In genomic region chr2:108613261-108614042, GRCh38 we compare ENCODE assay signal across 8 cellular contexts.
A peak's percentile ranks its signal among the peaks of the same experiment; 100 is the strongest.
DNase-seq lines count a peak whose midpoint lies in the region; ATAC-seq and TF ChIP-seq lines count a peak whose summit lies in the region.

No MANE protein-coding gene starts in this region.

- no peaks in the 10 kb centered on the region for H4K20me1 ChIP-seq in Loucy (ENCODE audit: insufficient read depth, low read length, poor library complexity, severe bottlenecking)

- H3K27me3 ChIP-seq in Loucy (ENCODE audit: insufficient read depth, low read length, poor library complexity, severe bottlenecking), result no peaks in the 10 kb centered on the region
- no peaks in the 10 kb centered on the region for H3K27me3 ChIP-seq in naive thymus-derived CD4-positive, alpha-beta T cell (ENCODE audit: control insufficient read depth in 2 of 2, insufficient read depth in 2 of 2, low read length in 2 of 2)

- H3K4me1 Mint-ChIP-seq in CD14-positive monocyte, result peaks cover 48% of the 10 kb centered on the region
- H3K4me1 Mint-ChIP-seq in dendritic cell treated with granulocyte-macrophage colony-stimulating factor and Interleukin-4, amounts not matched to agents 40 ng/mL and 50 ng/mL, for 4 days (ENCODE audit: low read depth), result peaks cover 91% of the 10 kb centered on the region
- H3K4me1 Mint-ChIP-seq in naive thymus-derived CD4-positive, alpha-beta T cell, result peaks cover 56 to 85% (median 76%) of the 10 kb centered on the region in 7 donors

- POLR2A ChIA-PET in naive thymus-derived CD4-positive, alpha-beta T cell (lab: Charles Lee), result interaction anchor here (0.9 to 3.7 kb wide), 5 partner anchors 7 to 23 kb away, joined by 3 to 13 read pairs (median 4); no protein-coding TSS in a partner anchor

- intact Hi-C loops in CD14-positive monocyte (cut with micrococcal nuclease), result no loop called here
- intact Hi-C loops in dendritic cell treated with granulocyte-macrophage colony-stimulating factor and Interleukin-4, amounts not matched to agents 40 ng/mL and 50 ng/mL, for 4 days (cut with micrococcal nuclease), result no loop called here
- intact Hi-C loops in naive thymus-derived CD4-positive, alpha-beta T cell (cut with micrococcal nuclease), result loop anchor here in 1 of 2 donors (2.0 kb wide), 1 partner anchor 13 kb away; no protein-coding TSS in a partner anchor

- H2AFZ ChIP-seq in Loucy (ENCODE audit: low read length), result no peak overlapping the region

- no peak overlapping the region for H3K4me2 ChIP-seq in Loucy (ENCODE audit: low read depth, low read length, poor library complexity, severe bottlenecking)

- no peaks in the 10 kb centered on the region for H3K9me2 ChIP-seq in Loucy (replicated peaks; ENCODE audit: low read depth, low read length)

- H3F3A ChIP-seq in Loucy (ENCODE audit: low read depth), result peaks cover 7% of the 10 kb centered on the region

- no peak for DNase-seq in CD14-positive monocyte (ENCODE audit: low spot score)
- DNase-seq in naive thymus-derived CD4-positive, alpha-beta T cell, result no peak
- DNase-seq in A172 (ENCODE audit: low spot score), result no peak
- no peak for DNase-seq in inferior parietal cortex (ENCODE audit: extremely low spot score)

- H3K9me3 ChIP-seq in Loucy (ENCODE audit: insufficient read depth, low read depth, low read length), result no peaks in the 10 kb centered on the region
- H3K9me3 ChIP-seq in naive thymus-derived CD4-positive, alpha-beta T cell (ENCODE audit: control insufficient read depth in 2 of 3, low read length in 3 of 3), result no peaks in the 10 kb centered on the region

- peak overlapping the region; percentile 35 for H3K27ac ChIP-seq in naive thymus-derived CD4-positive, alpha-beta T cell (ENCODE audit: low read depth, low read length)

- H3K36me3 ChIP-seq in Loucy (ENCODE audit: insufficient read depth, low read length), result no peaks in the 10 kb centered on the region
- no peaks in the 10 kb centered on the region for H3K36me3 ChIP-seq in naive thymus-derived CD4-positive, alpha-beta T cell (ENCODE audit: control insufficient read depth in 2 of 3, insufficient read depth in 3 of 3, low read length in 3 of 3)

- H3K4me3 ChIP-seq in Loucy (ENCODE audit: low read length, poor library complexity, severe bottlenecking), result no peak overlapping the region
- no peak overlapping the region for H3K4me3 ChIP-seq in naive thymus-derived CD4-positive, alpha-beta T cell (ENCODE audit: low read length)

- TF ChIP-seq CTCF in CD14-positive monocyte (IDR thresholded peaks at IDR 0.05) (no peak), Loucy (conservative IDR thresholded peaks at IDR 0.05; ENCODE audit: low read length) (no peak)

- H3K36me3 Mint-ChIP-seq in CD14-positive monocyte, result peaks cover 54 to 55% of the 10 kb centered on the region in 2 donors
- H3K36me3 Mint-ChIP-seq in dendritic cell treated with granulocyte-macrophage colony-stimulating factor and Interleukin-4, amounts not matched to agents 40 ng/mL and 50 ng/mL, for 4 days (ENCODE audit: low read depth), result peaks cover 86% of the 10 kb centered on the region
- peaks cover 0 to 6% (median 0%) of the 10 kb centered on the region in 5 donors for H3K36me3 Mint-ChIP-seq in naive thymus-derived CD4-positive, alpha-beta T cell

- no peaks in the 10 kb centered on the region for H3K9me3 Mint-ChIP-seq in CD14-positive monocyte
- H3K9me3 Mint-ChIP-seq in dendritic cell treated with granulocyte-macrophage colony-stimulating factor and Interleukin-4, amounts not matched to agents 40 ng/mL and 50 ng/mL, for 4 days, result no peaks in the 10 kb centered on the region
- no peaks in the 10 kb centered on the region for H3K9me3 Mint-ChIP-seq in naive thymus-derived CD4-positive, alpha-beta T cell

- H3K27ac Mint-ChIP-seq in CD14-positive monocyte, result peak overlapping the region in 6 of 7 donors; percentile 54 to 90 (median 80)
- H3K27ac Mint-ChIP-seq in dendritic cell treated with granulocyte-macrophage colony-stimulating factor and Interleukin-4, amounts not matched to agents 40 ng/mL and 50 ng/mL, for 4 days, result peak overlapping the region; percentile 52
- H3K27ac Mint-ChIP-seq in naive thymus-derived CD4-positive, alpha-beta T cell, result peak overlapping the region in 8 of 9 donors; percentile 58 to 97 (median 75)

- ATAC-seq in naive thymus-derived CD4-positive, alpha-beta T cell, result no peak
- ATAC-seq in GM18907 (IDR thresholded peaks at IDR 0.05; ENCODE audit: unreplicated experiment) (no peak), GM18519 (IDR thresholded peaks at IDR 0.05; ENCODE audit: low FRiP score, unreplicated experiment) (no peak)

- no peaks in the 10 kb centered on the region for H3K27me3 Mint-ChIP-seq in CD14-positive monocyte (ENCODE audit: low read depth in 3 of 3)
- H3K27me3 Mint-ChIP-seq in dendritic cell treated with granulocyte-macrophage colony-stimulating factor and Interleukin-4, amounts not matched to agents 40 ng/mL and 50 ng/mL, for 4 days, result no peaks in the 10 kb centered on the region
- no peaks in the 10 kb centered on the region for H3K27me3 Mint-ChIP-seq in naive thymus-derived CD4-positive, alpha-beta T cell

- peaks cover 92% of the 10 kb centered on the region for H3K79me2 ChIP-seq in Loucy (ENCODE audit: insufficient read depth, low read length)

- H3K4me1 ChIP-seq in Loucy (ENCODE audit: insufficient read depth, low read length, poor library complexity, severe bottlenecking), result peaks cover 69% of the 10 kb centered on the region
- H3K4me1 ChIP-seq in naive thymus-derived CD4-positive, alpha-beta T cell (ENCODE audit: control insufficient read depth in 2 of 2, insufficient read depth in 2 of 2, low read length in 2 of 2), result peaks cover 22 to 59% of the 10 kb centered on the region in 2 donors

- CTCF ChIA-PET in naive thymus-derived CD4-positive, alpha-beta T cell (lab: Charles Lee), result interaction anchor here (10.2 kb wide), 1 partner anchor 23 kb away, joined by 136 read pairs; no protein-coding TSS in a partner anchor

- no peak overlapping the region for H3K4me3 Mint-ChIP-seq in CD14-positive monocyte
- no peak overlapping the region for H3K4me3 Mint-ChIP-seq in dendritic cell treated with granulocyte-macrophage colony-stimulating factor and Interleukin-4, amounts not matched to agents 40 ng/mL and 50 ng/mL, for 4 days
- H3K4me3 Mint-ChIP-seq in naive thymus-derived CD4-positive, alpha-beta T cell, result peak overlapping the region in 7 of 10 donors; percentile 12 to 63 (median 35)

- H3K9ac ChIP-seq in Loucy (ENCODE audit: low read depth, low read length, poor library complexity, severe bottlenecking), result peak overlapping the region; percentile 35

Comparison
In these comparisons a context has a peak if more than half of its experiments do, and no peak if none do; other contexts are left out.
1. H3K4me3 Mint-ChIP-seq: peak in naive thymus-derived CD4-positive, alpha-beta T cell (7 of 10); none in CD14-positive monocyte (0 of 2) and dendritic cell treated with granulocyte-macrophage colony-stimulating factor and Interleukin-4, amounts not matched to agents 40 ng/mL and 50 ng/mL, for 4 days (single experiment).
2. Peak in every context shown above with its lines, with median percentiles within 50 percentile points of each other: H3K27ac Mint-ChIP-seq.